1 cellular context compared by ENCODE assay signal in genomic region chr11:17163742-17164141, GRCh38.
TF ChIP-seq lines count a peak whose summit lies in the region.

No MANE protein-coding gene starts in this region.

TF ChIP-seq in K562, 482 proteins besides CTCF, POLR2A, EP300 and RAD21:
- no peak for TF ChIP-seq SIRT6 (IDR thresholded peaks at IDR 0.05; ENCODE audit: low read depth, low read length)
- peak; percentile 67 for TF ChIP-seq SPI1 (IDR thresholded peaks at IDR 0.05; ENCODE audit: borderline replicate concordance, low read depth, low read length)
- no peak for TF ChIP-seq KLF10 (CRISPR knock-in tag; IDR thresholded peaks at IDR 0.05)
- no peak for TF ChIP-seq ZKSCAN1 (IDR thresholded peaks at IDR 0.05; ENCODE audit: low read depth, low read length)
- no peak for TF ChIP-seq CBX2 (IDR thresholded peaks at IDR 0.05; ENCODE audit: insufficient read depth, low read length, poor library complexity, severe bottlenecking)
- TF ChIP-seq, protein P1, sequence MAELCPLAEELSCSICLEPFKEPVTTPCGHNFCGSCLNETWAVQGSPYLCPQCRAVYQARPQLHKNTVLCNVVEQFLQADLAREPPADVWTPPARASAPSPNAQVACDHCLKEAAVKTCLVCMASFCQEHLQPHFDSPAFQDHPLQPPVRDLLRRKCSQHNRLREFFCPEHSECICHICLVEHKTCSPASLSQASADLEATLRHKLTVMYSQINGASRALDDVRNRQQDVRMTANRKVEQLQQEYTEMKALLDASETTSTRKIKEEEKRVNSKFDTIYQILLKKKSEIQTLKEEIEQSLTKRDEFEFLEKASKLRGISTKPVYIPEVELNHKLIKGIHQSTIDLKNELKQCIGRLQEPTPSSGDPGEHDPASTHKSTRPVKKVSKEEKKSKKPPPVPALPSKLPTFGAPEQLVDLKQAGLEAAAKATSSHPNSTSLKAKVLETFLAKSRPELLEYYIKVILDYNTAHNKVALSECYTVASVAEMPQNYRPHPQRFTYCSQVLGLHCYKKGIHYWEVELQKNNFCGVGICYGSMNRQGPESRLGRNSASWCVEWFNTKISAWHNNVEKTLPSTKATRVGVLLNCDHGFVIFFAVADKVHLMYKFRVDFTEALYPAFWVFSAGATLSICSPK (IDR thresholded peaks at IDR 0.05; ENCODE audit: borderline replicate concordance), result no peak
